Comparison of ENCODE assay signal across 8 cellular contexts in the genomic region with DNA sequence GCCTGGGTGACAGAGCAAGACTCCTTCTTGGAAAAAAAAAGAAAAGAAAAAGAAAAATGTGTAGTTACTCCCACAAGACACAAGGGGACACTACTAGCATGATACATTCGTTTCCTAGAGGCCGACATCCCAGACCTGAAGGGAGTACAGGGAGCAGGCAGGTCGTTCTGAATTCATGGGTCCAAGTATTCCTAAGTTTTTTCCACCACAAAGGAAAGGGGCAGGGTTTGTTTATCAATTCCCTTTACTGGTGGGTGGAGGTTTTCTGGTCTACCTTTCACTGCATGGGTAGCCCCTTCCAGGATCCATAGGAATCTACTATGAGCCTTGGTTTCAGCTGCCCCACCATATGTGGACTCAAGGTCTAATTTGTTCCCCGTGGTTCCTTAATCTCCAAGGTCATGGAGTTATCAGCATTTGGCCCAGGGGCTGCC. TPM values are rescaled to one million over a fixed set of nuclear protein-coding genes. Genes with fewer than 3 reads are reported as not detected.
DNase-seq lines count a peak whose midpoint lies in the region; ATAC-seq and TF ChIP-seq lines count a peak whose summit lies in the region.

No MANE protein-coding gene starts in this region.

- ATAC-seq in aorta (ENCODE audit: low FRiP score): peak; percentile 79

- peaks cover 1% of the 10 kb centered on the region for H3K27me3 Mint-ChIP-seq in endodermal cell (ENCODE audit: insufficient read depth)
- no peaks in the 10 kb centered on the region for H3K27me3 Mint-ChIP-seq in mesothelial cell of epicardium (ENCODE audit: low read depth)

- H3K27ac Mint-ChIP-seq in endodermal cell (peak overlapping the region; percentile 55), mesothelial cell of epicardium (no peak overlapping the region)

- H3K4me1 ChIP-seq in endodermal cell (ENCODE audit: control insufficient read depth, insufficient read depth, low read length) (peaks cover 3% of the 10 kb centered on the region), aorta (ENCODE audit: control insufficient read depth in 1 of 2, insufficient read depth in 2 of 2, low read length in 2 of 2) (no peaks in the 10 kb centered on the region)

- no peaks in the 10 kb centered on the region for H3K36me3 ChIP-seq in GM06990 (ENCODE audit: control insufficient read depth, insufficient read depth, low read length)
- no peaks in the 10 kb centered on the region for H3K36me3 ChIP-seq in endodermal cell (ENCODE audit: control insufficient read depth, insufficient read depth, low read length)
- no peaks in the 10 kb centered on the region for H3K36me3 ChIP-seq in aorta (ENCODE audit: control insufficient read depth in 1 of 2, insufficient read depth in 2 of 2, low read length in 1 of 2)

- DNase-seq in A172 (ENCODE audit: low spot score) (peak; percentile 71), GM06990 (ENCODE audit: extremely low read depth, insufficient read length) (no peak), NCI-H128 (lab: John Stamatoyannopoulos, UW; ENCODE audit: unreplicated experiment) (peak; percentile 29), SIG-M5 treated with dmso at 0.1 percent for 504 hours (lab: John Stamatoyannopoulos, UW; ENCODE audit: unreplicated experiment) (peak; percentile 82), endodermal cell (peak; percentile 74), mesothelial cell of epicardium (ENCODE audit: low spot score in 2 of 2, unreplicated experiment in 2 of 2) (no peak), aorta (no peak)
- no peak for DNase-seq in activated T-cell treated with anti-CD3 and anti-CD28 coated beads, Interleukin-2, amount 50 U/mL, for 1 hour

- peaks cover 11% of the 10 kb centered on the region for H3K4me1 Mint-ChIP-seq in endodermal cell
- H3K4me1 Mint-ChIP-seq in mesothelial cell of epicardium: peaks cover 6% of the 10 kb centered on the region

- 16% methylated on average over 4 of the region's 4 CpGs for WGBS in endodermal cell (ENCODE audit: insufficient coverage in 1 of 2, insufficient read length in 1 of 2), 2 experiments
- WGBS in aorta, 2 donors: 4 to 10% methylated on average over 4 of the region's 4 CpGs

- TF ChIP-seq CTCF in GM06990 (IDR thresholded peaks at IDR 0.05; ENCODE audit: insufficient read depth, low read length, poor library complexity, severe bottlenecking) (peak; percentile 79), endodermal cell (conservative IDR thresholded peaks at IDR 0.05) (peak; percentile 88), mesothelial cell of epicardium (IDR thresholded peaks at IDR 0.05; ENCODE audit: unreplicated experiment) (peak; percentile 63)

- intact Hi-C loops in aorta (cut with DNase I): loop anchor here (2.0 to 5.0 kb wide), 4 partner anchors 50 to 151 kb away; no protein-coding TSS in a partner anchor

- H3K4me3 Mint-ChIP-seq in endodermal cell (no peak overlapping the region), mesothelial cell of epicardium (no peak overlapping the region)

- H3K9me3 ChIP-seq in endodermal cell (ENCODE audit: control insufficient read depth, low read length) (no peaks in the 10 kb centered on the region), aorta (ENCODE audit: control insufficient read depth, low read length) (no peaks in the 10 kb centered on the region)

- no peak overlapping the region for H3K9ac ChIP-seq in endodermal cell (ENCODE audit: extremely low read depth, low read length, poor library complexity, severe bottlenecking)

- H3K27me3 ChIP-seq in GM06990 (replicated peaks; ENCODE audit: control insufficient read depth, insufficient read depth, low read length) (no peaks in the 10 kb centered on the region), endodermal cell (ENCODE audit: control insufficient read depth, insufficient read depth, low read length, poor library complexity, severe bottlenecking) (no peaks in the 10 kb centered on the region), aorta (ENCODE audit: control insufficient read depth in 1 of 2, insufficient read depth in 2 of 2, low read length in 1 of 2) (no peaks in the 10 kb centered on the region)

- H3K4me3 ChIP-seq in GM06990 (replicated peaks; ENCODE audit: low read depth, low read length) (no peak overlapping the region), endodermal cell (ENCODE audit: low read length) (no peak overlapping the region), aorta (ENCODE audit: low read length in 2 of 2) (no peak overlapping the region)

- H3K9me3 Mint-ChIP-seq in endodermal cell (no peaks in the 10 kb centered on the region), mesothelial cell of epicardium (no peaks in the 10 kb centered on the region)

- H3K27ac ChIP-seq in endodermal cell (ENCODE audit: low read depth, low read length): no peak overlapping the region
- no peak overlapping the region for H3K27ac ChIP-seq in aorta (ENCODE audit: low read depth in 1 of 2, low read length in 2 of 2)

- H3K36me3 Mint-ChIP-seq in endodermal cell (ENCODE audit: low read depth) (no peaks in the 10 kb centered on the region), mesothelial cell of epicardium (no peaks in the 10 kb centered on the region)

RNA-seq across cellular contexts. Expression of a gene that starts 11.8 kb away (rescaled TPM):
- 2.0 and 3.5 TPM in 2 replicates for total RNA-seq in A172 (2014; rRNA removed; shearing (Covaris generic))
- total RNA-seq in endodermal cell (1 to 10 TPM in 1 of 2 donors, under 1 TPM in 1; 0.99 to 1.0 TPM), mesothelial cell of epicardium (0.49 to 0.75 TPM (median 0.60 TPM) in 3 replicates), aorta (under 1 TPM in 1 of 2 donors, not detected in 1; 0.16 TPM)
- polyA plus RNA-seq in endodermal cell (2013, experiment 1 of 2): 2.1 TPM
- 1.7 TPM for polyA plus RNA-seq in endodermal cell (2013, experiment 2 of 2)
- polyA plus RNA-seq in aorta: under 1 TPM in 1 of 2 donors, not detected in 1; 0.88 TPM

RNA-seq across cellular contexts. Expression of a gene that starts 16.1 kb away (rescaled TPM):
- total RNA-seq in A172 (2014; rRNA removed; shearing (Covaris generic)): 3.5 and 7.0 TPM in 2 replicates
- total RNA-seq in endodermal cell: 1 to 10 TPM; 3.0 to 6.3 TPM
- polyA plus RNA-seq in endodermal cell (2013, experiment 1 of 2): 0.71 TPM
- polyA plus RNA-seq in endodermal cell (2013, experiment 2 of 2): 0.50 TPM
- 3.9 to 4.7 TPM (median 4.7 TPM) in 3 replicates for total RNA-seq in mesothelial cell of epicardium
- total RNA-seq in aorta: 10 to 100 TPM in 1 of 2 donors, 1 to 10 TPM in 1; 9.1 to 16.0 TPM
- polyA plus RNA-seq in aorta: 10 to 100 TPM in 1 of 2 donors, 1 to 10 TPM in 1; 5.6 to 10.7 TPM

RNA-seq across cellular contexts. Expression of a gene that starts 20.1 kb away (rescaled TPM):
- total RNA-seq in A172 (2014; rRNA removed; shearing (Covaris generic)): 21.5 and 36.9 TPM in 2 replicates
- total RNA-seq in endodermal cell (10 to 100 TPM; 27.4 to 29.6 TPM), mesothelial cell of epicardium (23.5 to 26.4 TPM (median 25.0 TPM) in 3 replicates), aorta (10 to 100 TPM; 27.8 to 39.5 TPM)
- polyA plus RNA-seq in endodermal cell (2013, experiment 1 of 2): 10.8 TPM
- polyA plus RNA-seq in endodermal cell (2013, experiment 2 of 2): 11.9 TPM
- 10 to 100 TPM; 16.8 to 19.2 TPM for polyA plus RNA-seq in aorta

RNA-seq across cellular contexts. Expression of a gene that starts 32.7 kb away (rescaled TPM):
- 37.9 and 57.0 TPM in 2 replicates for total RNA-seq in A172 (2014; rRNA removed; shearing (Covaris generic))
- total RNA-seq in endodermal cell (10 to 100 TPM; 75.8 to 80.9 TPM), mesothelial cell of epicardium (80.1 to 85.3 TPM (median 81.3 TPM) in 3 replicates), aorta (10 to 100 TPM; 51.3 to 59.6 TPM)
- 87.4 TPM for polyA plus RNA-seq in endodermal cell (2013, experiment 1 of 2)
- polyA plus RNA-seq in endodermal cell (2013, experiment 2 of 2): 76.9 TPM
- 10 to 100 TPM; 16.4 to 41.1 TPM for polyA plus RNA-seq in aorta

RNA-seq across cellular contexts. Expression of a gene that starts 51.7 kb away (rescaled TPM):
- 1.7 and 5.3 TPM in 2 replicates for total RNA-seq in A172 (2014; rRNA removed; shearing (Covaris generic))
- total RNA-seq in endodermal cell: 1 to 10 TPM; 5.9 to 6.9 TPM
- 2.4 TPM for polyA plus RNA-seq in endodermal cell (2013, experiment 1 of 2)
- 1.5 TPM for polyA plus RNA-seq in endodermal cell (2013, experiment 2 of 2)
- total RNA-seq in mesothelial cell of epicardium: 10.9 to 12.3 TPM (median 11.7 TPM) in 3 replicates
- 10 to 100 TPM; 16.2 to 20.9 TPM for total RNA-seq in aorta
- polyA plus RNA-seq in aorta: 1 to 10 TPM; 2.3 to 3.5 TPM

Comparison
In these comparisons a context has a peak if more than half of its experiments do, and no peak if none do; other contexts are left out.
1. DNase-seq: peak in A172 (single experiment), NCI-H128 (single experiment), SIG-M5 treated with dmso at 0.1 percent for 504 hours (single experiment) and endodermal cell (single experiment); none in GM06990 (single experiment), mesothelial cell of epicardium (0 of 2), aorta (0 of 2) and activated T-cell treated with anti-CD3 and anti-CD28 coated beads, Interleukin-2, amount 50 U/mL, for 1 hour (single experiment).
2. Peak in every context shown above with its lines, with median percentiles within 50 percentile points of each other: CTCF ChIP-seq.